ENCODE assay signal across 7 cellular contexts in genomic region chr12:81450920-81451739, GRCh38.
A peak's percentile ranks its signal among the peaks of the same experiment; 100 is the strongest.
DNase-seq lines count a peak whose midpoint lies in the region; ATAC-seq and TF ChIP-seq lines count a peak whose summit lies in the region.

No MANE protein-coding gene starts in this region.

- in situ Hi-C loops in T47D (cut with HindIII; ENCODE audit: low pct_unique_long_range_greater_than_20kb, low sequenced_read_pairs) = no loop called here

- peak; percentile 73 for ATAC-seq in HG02798 (IDR thresholded peaks at IDR 0.05; ENCODE audit: poor library complexity, unreplicated experiment)

- no peak overlapping the region for H3K4me3 ChIP-seq in kidney epithelial cell (ENCODE audit: low read depth, low read length)

- H3K27me3 ChIP-seq in kidney epithelial cell (ENCODE audit: control insufficient read depth, insufficient read depth, low read length) = no peaks in the 10 kb centered on the region

- TF ChIP-seq CTCF in GM12872 (IDR thresholded peaks at IDR 0.05; ENCODE audit: insufficient read depth, low read depth, low read length) = peak; percentile 49; the same call in 2 of the 3 replicates
- peak; percentile 61 for TF ChIP-seq CTCF in kidney epithelial cell (IDR thresholded peaks at IDR 0.05; ENCODE audit: insufficient read depth, low read length, poor library complexity, severe bottlenecking)

- H3K36me3 ChIP-seq in kidney epithelial cell (ENCODE audit: control insufficient read depth, insufficient read depth, low read length) = no peaks in the 10 kb centered on the region

- DNase-seq in NCI-H446 treated with DMSO at 0.1 percent for 48 hours (lab: John Stamatoyannopoulos, UW) (peak; percentile 64), T47D (ENCODE audit: low read depth in 1 of 2, low spot score in 1 of 2) (peak; percentile 40 to 86), kidney epithelial cell (ENCODE audit: low read depth) (peak; percentile 38), 8988T (no peak), activated gamma-delta T cell (lab: John Stamatoyannopoulos, UW) (no peak)

Comparison
In these comparisons a context has a peak if more than half of its experiments do, and no peak if none do; other contexts are left out.
1. DNase-seq: peak in NCI-H446 treated with DMSO at 0.1 percent for 48 hours (single experiment), T47D (2 of 2) and kidney epithelial cell (single experiment); none in 8988T (single experiment) and activated gamma-delta T cell (single experiment).